Comparison of ENCODE assay signal across 8 cellular contexts in genomic region chr11:72103754-72104167, GRCh38. TPM values are rescaled to one million over a fixed set of nuclear protein-coding genes. Genes with fewer than 3 reads are reported as not detected.
A peak's percentile ranks its signal among the peaks of the same experiment; 100 is the strongest.
DNase-seq lines count a peak whose midpoint lies in the region; ATAC-seq, FAIRE-seq and TF ChIP-seq lines count a peak whose summit lies in the region.

No MANE protein-coding gene starts in this region.

- BruUV-seq in endothelial cell of umbilical vein (replicated peaks; lab: Mats Ljungman, UMichigan) = TSS peak; percentile 99

- CTCF ChIA-PET in CD8-positive, alpha-beta T cell (lab: Charles Lee) = no interaction called here
- CTCF ChIA-PET in RWPE1 (lab: Yijun Ruan, JAX) (interaction anchor here (0.7 kb wide), 1 partner anchor 12 kb away, joined by 3 read pairs; no protein-coding TSS in a partner anchor), endothelial cell of umbilical vein (lab: Charles Lee) (interaction anchor here (2.2 kb wide), 1 partner anchor 78 kb away, joined by 7 read pairs; no protein-coding TSS in a partner anchor)

- H3K36me3 ChIP-seq in CD8-positive, alpha-beta T cell (ENCODE audit: insufficient read depth, low read length) = peaks cover 5% of the 10 kb centered on the region
- H3K36me3 ChIP-seq in endothelial cell of umbilical vein (ENCODE audit: control insufficient read depth in 2 of 2, extremely low read depth in 1 of 2, insufficient read depth in 2 of 2, low read length in 2 of 2) (peaks cover 4 to 5% of the 10 kb centered on the region in 2 experiments), pancreas (peaks cover 0 to 2% (median 2%) of the 10 kb centered on the region in 3 donors)

- peak overlapping the region; percentile 79 for H2AFZ ChIP-seq in endothelial cell of umbilical vein (ENCODE audit: low read depth, low read length)

- H3K27ac Mint-ChIP-seq in CD8-positive, alpha-beta T cell = peak overlapping the region; percentile 88

- H4K20me1 ChIP-seq in endothelial cell of umbilical vein (replicated peaks; ENCODE audit: control insufficient read depth, extremely low read depth, insufficient read depth, low read length) = no peaks in the 10 kb centered on the region

- no peak for TF ChIP-seq POLR2A in endothelial cell of umbilical vein (IDR thresholded peaks at IDR 0.05; ENCODE audit: low read depth, low read length)

- no peak for DNase-seq in CD8-positive, alpha-beta T cell
- no peak for DNase-seq in RWPE1 (ENCODE audit: low spot score)
- no peak for DNase-seq in endothelial cell of umbilical vein (ENCODE audit: low read depth, low spot score)
- no peak for DNase-seq in pancreas
- no peak for DNase-seq in foreskin melanocyte
- no peak for DNase-seq in occipital lobe (lab: John Stamatoyannopoulos, UW)
- DNase-seq in NOMO-1 treated with DMSO at 0.1 percent for 48 hours (lab: John Stamatoyannopoulos, UW; ENCODE audit: unreplicated experiment) = no peak
- no peak for DNase-seq in GF-D8 (lab: John Stamatoyannopoulos, UW)

- WGBS in pancreas, 2 donors = 74 to 80% methylated on average over 11 of the region's 11 CpGs

- H3K4me1 Mint-ChIP-seq in CD8-positive, alpha-beta T cell (ENCODE audit: low read depth) = peaks cover 45% of the 10 kb centered on the region

- peak overlapping the region; percentile 74 for H3K4me3 Mint-ChIP-seq in CD8-positive, alpha-beta T cell

- peaks cover 29% of the 10 kb centered on the region for H3K79me2 ChIP-seq in endothelial cell of umbilical vein (ENCODE audit: control insufficient read depth, insufficient read depth, low read length)

- FAIRE-seq in endothelial cell of umbilical vein (lab: Jason Lieb, UNC) = no peak
- no peak for FAIRE-seq in pancreas (lab: Jason Lieb, UNC)

- peak overlapping the region; percentile 42 for H3K9ac ChIP-seq in endothelial cell of umbilical vein (replicated peaks; ENCODE audit: extremely low read depth, insufficient read depth, low read length)

- no peaks in the 10 kb centered on the region for H3K9me3 ChIP-seq in CD8-positive, alpha-beta T cell (ENCODE audit: low read length)
- H3K9me3 ChIP-seq in endothelial cell of umbilical vein (replicated peaks; ENCODE audit: control insufficient read depth, insufficient read depth, low read length) = no peaks in the 10 kb centered on the region
- H3K9me3 ChIP-seq in pancreas = no peaks in the 10 kb centered on the region

- H3K36me3 Mint-ChIP-seq in CD8-positive, alpha-beta T cell = peaks cover 40% of the 10 kb centered on the region

- no peaks in the 10 kb centered on the region for H3K27me3 Mint-ChIP-seq in CD8-positive, alpha-beta T cell (ENCODE audit: low read depth)

- H3K27ac ChIP-seq in CD8-positive, alpha-beta T cell (ENCODE audit: low read depth, low read length) = peak overlapping the region; percentile 90
- H3K27ac ChIP-seq in RWPE1 (peak overlapping the region; percentile 91), endothelial cell of umbilical vein (ENCODE audit: insufficient read depth, low read depth, low read length) (peak overlapping the region; percentile 54), pancreas (peak overlapping the region; percentile 87 to 94 (median 91))

- H3K4me2 ChIP-seq in endothelial cell of umbilical vein (ENCODE audit: insufficient read depth, low read length) = peak overlapping the region; percentile 35

- dilution Hi-C loops in endothelial cell of umbilical vein (cut with MboI; ENCODE audit: extremely low pct_ligation_motif_present, low sequenced_read_pairs) = no loop called here

- POLR2A ChIA-PET in CD8-positive, alpha-beta T cell (lab: Charles Lee) = interaction anchor here (0.6 to 2.7 kb wide), 3 partner anchors 9 to 126 kb away, joined by 3 to 13 read pairs (median 3); partner anchors contain the start of gene ANAPC15
- POLR2A ChIA-PET in RWPE1 (lab: Yijun Ruan, JAX; ENCODE audit: low non-redundant PET) = no interaction called here
- POLR2A ChIA-PET in endothelial cell of umbilical vein (lab: Charles Lee) = no interaction called here

- H3K4me1 ChIP-seq in CD8-positive, alpha-beta T cell (ENCODE audit: insufficient read depth, low read length) = peaks cover 22% of the 10 kb centered on the region
- H3K4me1 ChIP-seq in endothelial cell of umbilical vein (ENCODE audit: control insufficient read depth, extremely low read depth, insufficient read depth, low read length) = peaks cover 26% of the 10 kb centered on the region
- H3K4me1 ChIP-seq in pancreas = peaks cover 11 to 21% (median 13%) of the 10 kb centered on the region in 3 donors

- no peak for ATAC-seq in CD8-positive, alpha-beta T cell
- no peak for ATAC-seq in pancreas

- intact Hi-C loops in CD8-positive, alpha-beta T cell (cut with DNase I, micrococcal nuclease) = loop anchor here (1.0 to 5.0 kb wide), 10 partner anchors 9 to 329 kb away; partner anchors contain the start of genes ANAPC15 (in 2 of the 2), LRRC51 (in 2 of the 2), NUMA1 (in 2 of the 2) and XNDC1N (in 2 of the 2)
- intact Hi-C loops in endothelial cell of umbilical vein (cut with micrococcal nuclease) = loop anchor here (1.0 to 2.0 kb wide), 3 partner anchors 9 to 63 kb away; partner anchors contain the start of genes ANAPC15, LRRC51 and NUMA1
- intact Hi-C loops in pancreas (cut with DNase I) = no loop called here

- H3K27me3 ChIP-seq in CD8-positive, alpha-beta T cell (ENCODE audit: insufficient read depth, low read length) = no peaks in the 10 kb centered on the region
- H3K27me3 ChIP-seq in endothelial cell of umbilical vein (ENCODE audit: control insufficient read depth in 2 of 2, insufficient read depth in 2 of 2, low read length in 2 of 2) (no peaks in the 10 kb centered on the region), pancreas (no peaks in the 10 kb centered on the region)

- H3K9me1 ChIP-seq in endothelial cell of umbilical vein (replicated peaks; ENCODE audit: control insufficient read depth, extremely low read depth, insufficient read depth, low read length) = no peaks in the 10 kb centered on the region

- peak overlapping the region; percentile 67 for H3K4me3 ChIP-seq in CD8-positive, alpha-beta T cell (ENCODE audit: low read depth, low read length)
- H3K4me3 ChIP-seq in endothelial cell of umbilical vein (replicated peaks in 1 of 3; ENCODE audit: insufficient read depth in 1 of 3, low read depth in 1 of 3, low read length in 3 of 3) (peak overlapping the region in 1 of 3 experiments; percentile 7), pancreas (peak overlapping the region in 3 of 4 donors; percentile 10 to 84 (median 73))

- no peak for TF ChIP-seq CTCF in CD8-positive, alpha-beta T cell (IDR thresholded peaks at IDR 0.05)
- TF ChIP-seq CTCF in RWPE1 (conservative IDR thresholded peaks at IDR 0.05; ENCODE audit: low read depth) = no peak
- TF ChIP-seq CTCF in endothelial cell of umbilical vein (IDR thresholded peaks at IDR 0.05; ENCODE audit: extremely low read depth in 1 of 2, insufficient read depth in 1 of 2, low read depth in 1 of 2, low read length in 2 of 2) = no peak
- no peak for TF ChIP-seq CTCF in pancreas (IDR thresholded peaks at IDR 0.05)

- H3K9me3 Mint-ChIP-seq in CD8-positive, alpha-beta T cell = no peaks in the 10 kb centered on the region

RNA-seq across cellular contexts. Expression of gene LAMTOR1, which starts 0.7 kb away (rescaled TPM):
- total RNA-seq in CD8-positive, alpha-beta T cell = 10 to 100 TPM; 27.1 to 30.4 TPM
- 91.1 and 95.1 TPM in 2 replicates for total RNA-seq in endothelial cell of umbilical vein
- polyA plus RNA-seq in endothelial cell of umbilical vein = 174 and 214 TPM in 2 replicates
- 161 and 169 TPM in 2 replicates for polyA plus RNA-seq in endothelial cell of umbilical vein (2011; cell fraction: cytosol; rRNA removed)
- 71.7 and 89.6 TPM in 2 replicates for polyA plus RNA-seq in endothelial cell of umbilical vein (2011; cell fraction: nucleus; rRNA removed)
- polyA plus RNA-seq in endothelial cell of umbilical vein (2012) = 131 and 133 TPM in 2 replicates
- 127 and 132 TPM in 2 replicates for polyA minus RNA-seq in endothelial cell of umbilical vein
- polyA minus RNA-seq in endothelial cell of umbilical vein (2011; cell fraction: cytosol; rRNA and poly(A)+ RNA removed) = 108 TPM
- polyA minus RNA-seq in endothelial cell of umbilical vein (2011; cell fraction: nucleus; rRNA and poly(A)+ RNA removed) = 50.9 and 54.2 TPM in 2 replicates
- total RNA-seq in pancreas = 10 to 100 TPM; 24.9 to 42.5 (median 34.7) TPM
- polyA plus RNA-seq in pancreas = 10 to 100 TPM; 34.8 to 71.8 TPM
- total RNA-seq in occipital lobe = 41.0 TPM

RNA-seq across cellular contexts. Expression of gene TOMT, which starts 2.0 kb away (rescaled TPM):
- not detected for total RNA-seq in CD8-positive, alpha-beta T cell
- total RNA-seq in endothelial cell of umbilical vein (not detected in 2 replicates), pancreas (not detected), occipital lobe (not detected)
- polyA plus RNA-seq in endothelial cell of umbilical vein (0.08 TPM in 1 of 2 replicates, not detected in the other), pancreas (not detected)
- polyA plus RNA-seq in endothelial cell of umbilical vein (2011; cell fraction: cytosol; rRNA removed) = not detected in 2 replicates
- polyA plus RNA-seq in endothelial cell of umbilical vein (2011; cell fraction: nucleus; rRNA removed) = not detected in 2 replicates
- not detected in 2 replicates for polyA plus RNA-seq in endothelial cell of umbilical vein (2012)
- not detected in 2 replicates for polyA minus RNA-seq in endothelial cell of umbilical vein
- polyA minus RNA-seq in endothelial cell of umbilical vein (2011; cell fraction: cytosol; rRNA and poly(A)+ RNA removed) = not detected
- polyA minus RNA-seq in endothelial cell of umbilical vein (2011; cell fraction: nucleus; rRNA and poly(A)+ RNA removed) = not detected in 2 replicates

RNA-seq across cellular contexts. Expression of gene ANAPC15, which starts 8.7 kb away (rescaled TPM):
- 10 to 100 TPM; 42.1 to 46.2 TPM for total RNA-seq in CD8-positive, alpha-beta T cell
- total RNA-seq in endothelial cell of umbilical vein = 67.0 and 72.4 TPM in 2 replicates
- 52.0 and 70.5 TPM in 2 replicates for polyA plus RNA-seq in endothelial cell of umbilical vein
- polyA plus RNA-seq in endothelial cell of umbilical vein (2011; cell fraction: cytosol; rRNA removed) = 91.5 and 121 TPM in 2 replicates
- 44.9 and 59.6 TPM in 2 replicates for polyA plus RNA-seq in endothelial cell of umbilical vein (2011; cell fraction: nucleus; rRNA removed)
- polyA plus RNA-seq in endothelial cell of umbilical vein (2012) = 62.1 and 84.8 TPM in 2 replicates
- 37.0 and 39.0 TPM in 2 replicates for polyA minus RNA-seq in endothelial cell of umbilical vein
- 26.0 TPM for polyA minus RNA-seq in endothelial cell of umbilical vein (2011; cell fraction: cytosol; rRNA and poly(A)+ RNA removed)
- 13.9 and 18.7 TPM in 2 replicates for polyA minus RNA-seq in endothelial cell of umbilical vein (2011; cell fraction: nucleus; rRNA and poly(A)+ RNA removed)
- total RNA-seq in pancreas = 10 to 100 TPM in 5 of 6 donors, 1 to 10 TPM in 1; 6.7 to 19.8 (median 13.5) TPM
- 10 to 100 TPM; 32.7 to 35.0 TPM for polyA plus RNA-seq in pancreas
- total RNA-seq in occipital lobe = 11.7 TPM

RNA-seq across cellular contexts. Expression of gene LRRC51, which starts 23.1 kb away (rescaled TPM):
- 1 to 10 TPM; 1.1 to 1.3 TPM for total RNA-seq in CD8-positive, alpha-beta T cell
- total RNA-seq in endothelial cell of umbilical vein = 3.8 and 6.1 TPM in 2 replicates
- polyA plus RNA-seq in endothelial cell of umbilical vein = 3.5 and 4.4 TPM in 2 replicates
- polyA plus RNA-seq in endothelial cell of umbilical vein (2011; cell fraction: cytosol; rRNA removed) = 4.7 and 6.3 TPM in 2 replicates
- polyA plus RNA-seq in endothelial cell of umbilical vein (2011; cell fraction: nucleus; rRNA removed) = 4.0 and 5.5 TPM in 2 replicates
- 5.2 and 6.5 TPM in 2 replicates for polyA plus RNA-seq in endothelial cell of umbilical vein (2012)
- 7.5 and 9.1 TPM in 2 replicates for polyA minus RNA-seq in endothelial cell of umbilical vein
- 4.3 TPM for polyA minus RNA-seq in endothelial cell of umbilical vein (2011; cell fraction: cytosol; rRNA and poly(A)+ RNA removed)
- 1.3 and 2.6 TPM in 2 replicates for polyA minus RNA-seq in endothelial cell of umbilical vein (2011; cell fraction: nucleus; rRNA and poly(A)+ RNA removed)
- 1 to 10 TPM; 3.2 to 8.3 (median 4.9) TPM for total RNA-seq in pancreas
- polyA plus RNA-seq in pancreas = 1 to 10 TPM; 2.9 to 9.4 TPM
- 11.4 TPM for total RNA-seq in occipital lobe

RNA-seq across cellular contexts. Expression of gene NUMA1, which starts 23.4 kb away (rescaled TPM):
- total RNA-seq in CD8-positive, alpha-beta T cell = 100 to 1,000 TPM; 171 to 174 TPM
- total RNA-seq in endothelial cell of umbilical vein (164 and 168 TPM in 2 replicates), pancreas (100 to 1,000 TPM in 1 of 6 donors, 10 to 100 TPM in 5; 68.8 to 138 (median 96.9) TPM), occipital lobe (129 TPM)
- polyA plus RNA-seq in endothelial cell of umbilical vein (120 and 121 TPM in 2 replicates), pancreas (100 to 1,000 TPM; 185 to 216 TPM)
- polyA plus RNA-seq in endothelial cell of umbilical vein (2011; cell fraction: cytosol; rRNA removed) = 87.0 and 100 TPM in 2 replicates
- 431 and 446 TPM in 2 replicates for polyA plus RNA-seq in endothelial cell of umbilical vein (2011; cell fraction: nucleus; rRNA removed)
- polyA plus RNA-seq in endothelial cell of umbilical vein (2012) = 88.8 and 93.2 TPM in 2 replicates
- 278 and 288 TPM in 2 replicates for polyA minus RNA-seq in endothelial cell of umbilical vein
- 121 TPM for polyA minus RNA-seq in endothelial cell of umbilical vein (2011; cell fraction: cytosol; rRNA and poly(A)+ RNA removed)
- polyA minus RNA-seq in endothelial cell of umbilical vein (2011; cell fraction: nucleus; rRNA and poly(A)+ RNA removed) = 210 and 252 TPM in 2 replicates

Comparison
In these comparisons a context has a peak if more than half of its experiments do, and no peak if none do; other contexts are left out.
1. intact Hi-C loops: an anchor here in CD8-positive, alpha-beta T cell (1.0 to 5.0 kb wide) and endothelial cell of umbilical vein (1.0 to 2.0 kb wide); none called in pancreas.